9 cellular contexts compared by ENCODE assay signal in genomic region chr5:132776077-132776931, GRCh38. TPM values are rescaled to one million over a fixed set of nuclear protein-coding genes. Genes with fewer than 3 reads are reported as not detected.
DNase-seq lines count a peak whose midpoint lies in the region; ATAC-seq and TF ChIP-seq lines count a peak whose summit lies in the region.
"Had no signal": no experiment of that assay in that cellular context is flagged by ENCODE, and none has a peak within 500 bp of the region (broad histone marks: within the 10 kb centered on the region; RNA-seq: fewer than 3 reads in every experiment).

No MANE protein-coding gene starts in this region.

- H3K9me3 Mint-ChIP-seq in activated naive CD4-positive, alpha-beta T cell treated with anti-CD3 and anti-CD28 coated beads, Interleukin-2, amount 50 U/mL, for 72 hours = no peaks in the 10 kb centered on the region

- TF ChIP-seq EP300 in ovary (IDR thresholded peaks at IDR 0.05) = no peak

- no peak overlapping the region for H3K27ac Mint-ChIP-seq in activated naive CD4-positive, alpha-beta T cell treated with anti-CD3 and anti-CD28 coated beads, Interleukin-2, amount 50 U/mL, for 72 hours

- intact Hi-C loops in cardiac septum (cut with DNase I) = loop anchor here (5.0 to 10.0 kb wide), 3 partner anchors 39 to 88 kb away; partner anchors contain the start of genes GDF9, KIF3A and UQCRQ
- intact Hi-C loops in ovary (cut with DNase I) = loop anchor here in 1 of 4 donors (5.0 kb wide), 1 partner anchor 46 kb away; no protein-coding TSS in a partner anchor

- no peaks in the 10 kb centered on the region for H3K27me3 ChIP-seq in ovary

- TF ChIP-seq POLR2A in ovary (IDR thresholded peaks at IDR 0.05) = no peak

- DNase-seq in AG10803 (ENCODE audit: low read depth) (no peak), HUDEP-2 (lab: John Stamatoyannopoulos, UW; ENCODE audit: unreplicated experiment in 76 of 76) (peak in 67 of 76 experiments; percentile 8 to 78 (median 49)), cardiac septum (ENCODE audit: low spot score) (peak; percentile 76), ovary (peak; percentile 26 to 67 (median 53)), ureter (ENCODE audit: low spot score) (no peak), cortex of kidney (lab: John Stamatoyannopoulos, UW) (no peak)
- no peak for DNase-seq in activated naive CD4-positive, alpha-beta T cell treated with anti-CD3 and anti-CD28 coated beads, Interleukin-2, amount 50 U/mL, for 72 hours (ENCODE audit: low spot score in 2 of 2)

- no peaks in the 10 kb centered on the region for H3K36me3 Mint-ChIP-seq in activated naive CD4-positive, alpha-beta T cell treated with anti-CD3 and anti-CD28 coated beads, Interleukin-2, amount 50 U/mL, for 72 hours

- peak; percentile 15 for ATAC-seq in GM18520 (IDR thresholded peaks at IDR 0.05; ENCODE audit: unreplicated experiment)
- peak; percentile 21 to 37 for ATAC-seq in activated naive CD4-positive, alpha-beta T cell treated with anti-CD3 and anti-CD28 coated beads, Interleukin-2, amount 50 U/mL, for 72 hours

- whole genome bisulfite sequencing in ovary, 3 donors = 2 to 3% (median 2%) methylated on average over 31 to 40 of the region's 40 CpGs

- H3K36me3 ChIP-seq in ovary = no peaks in the 10 kb centered on the region

- H3K27ac ChIP-seq in ovary = peak overlapping the region; percentile 67 to 78

- H3K9me3 ChIP-seq in ovary = no peaks in the 10 kb centered on the region

- H3K4me1 ChIP-seq in ovary (ENCODE audit: insufficient read depth) = peaks cover 12% of the 10 kb centered on the region

- H3K4me3 ChIP-seq in AG10803 (ENCODE audit: low read length) (peak overlapping the region; percentile 81), ovary (peak overlapping the region; percentile 80)

- TF ChIP-seq CTCF in AG10803 (conservative IDR thresholded peaks at IDR 0.05; ENCODE audit: low read length) (no peak), ovary (IDR thresholded peaks at IDR 0.05) (no peak)

RNA-seq across cellular contexts. Expression of gene SEPTIN8, which starts 0.7 kb away (rescaled TPM):
- 10 to 100 TPM in 1 of 2 donors, 1 to 10 TPM in 1; 9.4 to 15.5 TPM for total RNA-seq in activated naive CD4-positive, alpha-beta T cell treated with anti-CD3 and anti-CD28 coated beads, Interleukin-2, amount 50 U/mL, for 72 hours
- total RNA-seq in cardiac septum (45.2 TPM), ovary (10 to 100 TPM; 18.7 to 54.5 (median 40.3) TPM), ureter (170 TPM)
- 10 to 100 TPM; 23.5 to 36.8 TPM for polyA plus RNA-seq in ovary

RNA-seq across cellular contexts. Expression of gene CCNI2, which starts 29.1 kb away (rescaled TPM):
- total RNA-seq in activated naive CD4-positive, alpha-beta T cell treated with anti-CD3 and anti-CD28 coated beads, Interleukin-2, amount 50 U/mL, for 72 hours = 1 to 10 TPM in 1 of 2 donors, under 1 TPM in 1; 0.87 to 2.2 TPM
- total RNA-seq in cardiac septum (not detected), ovary (1 to 10 TPM in 1 of 7 donors, under 1 TPM in 1, not detected in 5; 0.10 to 1.4 TPM), ureter (5.8 TPM)
- under 1 TPM; 0.32 to 0.67 TPM for polyA plus RNA-seq in ovary
- total RNA-seq: NCI-H460 had no signal

RNA-seq across cellular contexts. Expression of gene SOWAHA, which starts 36.8 kb away (rescaled TPM):
- total RNA-seq in activated naive CD4-positive, alpha-beta T cell treated with anti-CD3 and anti-CD28 coated beads, Interleukin-2, amount 50 U/mL, for 72 hours = not detected
- total RNA-seq in cardiac septum = 0.08 TPM
- total RNA-seq in ovary = 1 to 10 TPM in 1 of 7 donors, under 1 TPM in 5, not detected in 1; 0.23 to 2.2 (median 0.64) TPM
- polyA plus RNA-seq in ovary = under 1 TPM; 0.05 to 0.07 TPM
- 6.8 TPM for total RNA-seq in ureter
- total RNA-seq: NCI-H460 had no signal

RNA-seq across cellular contexts. Expression of gene KIF3A, which starts 39.0 kb away (rescaled TPM):
- total RNA-seq in activated naive CD4-positive, alpha-beta T cell treated with anti-CD3 and anti-CD28 coated beads, Interleukin-2, amount 50 U/mL, for 72 hours = 10 to 100 TPM in 1 of 2 donors, 1 to 10 TPM in 1; 9.0 to 12.7 TPM
- total RNA-seq in cardiac septum (10.9 TPM), ovary (10 to 100 TPM in 4 of 7 donors, 1 to 10 TPM in 3; 8.0 to 13.0 (median 11.3) TPM), ureter (19.9 TPM)
- polyA plus RNA-seq in ovary = 1 to 10 TPM; 4.2 to 9.0 TPM

RNA-seq across cellular contexts. Expression of gene SHROOM1, which starts 54.1 kb away (rescaled TPM):
- 1 to 10 TPM; 1.3 to 2.3 TPM for total RNA-seq in activated naive CD4-positive, alpha-beta T cell treated with anti-CD3 and anti-CD28 coated beads, Interleukin-2, amount 50 U/mL, for 72 hours
- 4.7 TPM for total RNA-seq in cardiac septum
- total RNA-seq in ovary = 10 to 100 TPM in 3 of 7 donors, 1 to 10 TPM in 4; 3.8 to 22.4 (median 8.9) TPM
- 1 to 10 TPM; 4.1 to 5.9 TPM for polyA plus RNA-seq in ovary
- total RNA-seq in ureter = 263 TPM

Comparison
In these comparisons a context has a peak if more than half of its experiments do, and no peak if none do; other contexts are left out.
1. DNase-seq: peak in HUDEP-2 (67 of 76), cardiac septum (single experiment) and ovary (5 of 5); none in AG10803 (single experiment), activated naive CD4-positive, alpha-beta T cell treated with anti-CD3 and anti-CD28 coated beads, Interleukin-2, amount 50 U/mL, for 72 hours (0 of 2), ureter (single experiment) and cortex of kidney (single experiment).